ENCODE assay signal across 24 cellular contexts in the genomic region with DNA sequence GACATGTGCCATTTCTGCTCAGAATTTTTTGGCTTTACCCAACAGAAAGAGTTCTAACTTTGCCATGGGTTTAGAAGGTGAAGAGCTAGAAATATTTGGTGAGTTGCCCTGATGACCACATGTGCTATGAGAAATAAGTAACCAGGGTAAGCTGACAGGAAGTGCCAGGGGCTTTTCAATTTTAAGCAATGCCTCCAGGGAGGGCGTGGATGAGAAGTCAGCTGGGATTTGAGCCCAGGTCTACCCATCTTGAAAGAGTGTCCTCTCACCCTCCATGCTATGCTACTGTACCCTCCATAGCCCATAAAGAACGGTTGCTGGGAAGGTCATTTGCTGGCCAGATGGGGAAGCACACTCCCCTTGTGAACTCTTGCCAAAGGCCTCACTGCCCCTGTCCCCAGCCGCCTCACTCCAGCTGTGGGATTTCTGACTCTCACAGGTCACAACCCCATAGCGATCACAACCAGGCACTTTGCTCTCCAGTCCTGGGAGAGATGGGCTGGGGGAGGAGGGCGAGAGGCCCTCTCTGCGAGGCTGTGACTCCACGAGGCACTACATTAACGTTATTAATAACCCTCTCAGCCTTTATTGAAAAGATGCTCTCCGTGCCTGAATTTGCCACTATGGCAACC.
DNase-seq lines count a peak whose midpoint lies in the region; FAIRE-seq and TF ChIP-seq lines count a peak whose summit lies in the region.
"Had no signal": no experiment of that assay in that cellular context is flagged by ENCODE, and none has a peak within 500 bp of the region (broad histone marks: within the 10 kb centered on the region; RNA-seq: fewer than 3 reads in every experiment).

No MANE protein-coding gene starts in this region.

- peaks cover 90% of the 10 kb centered on the region for H3K27me3 Mint-ChIP-seq in Calu3 (ENCODE audit: unreplicated experiment)
- H3K27me3 Mint-ChIP-seq: T-cell had no signal

- no peaks in the 10 kb centered on the region for H3K36me3 Mint-ChIP-seq in Calu3 (ENCODE audit: insufficient read depth, unreplicated experiment)
- H3K36me3 Mint-ChIP-seq: CD8-positive, alpha-beta T cell; T-cell had no signal

- H3K4me3 Mint-ChIP-seq in Calu3 (ENCODE audit: low read depth, unreplicated experiment) = no peak overlapping the region
- H3K4me3 Mint-ChIP-seq: CD8-positive, alpha-beta T cell; T-cell had no signal

- no peak overlapping the region for H3K27ac ChIP-seq in kidney (ENCODE audit: low read depth in 2 of 2, low read length in 2 of 2)
- H3K27ac ChIP-seq: A549, C4-2B, HL-60, PC-9, SJSA1 had no signal

- H3K4me1 Mint-ChIP-seq in Calu3 (ENCODE audit: low read depth, unreplicated experiment) = no peaks in the 10 kb centered on the region
- H3K4me1 Mint-ChIP-seq: T-cell had no signal

- no peak overlapping the region for H3K4me3 ChIP-seq in kidney (ENCODE audit: low read length in 2 of 2)
- H3K4me3 ChIP-seq: A549, PC-9, SJSA1 had no signal

- no TSS peak for BruUV-seq in Calu3 (replicated peaks; lab: Mats Ljungman, UMichigan)

- intact Hi-C loops in kidney (cut with DNase I) = no loop called here
- intact Hi-C loops in Calu3 (cut with micrococcal nuclease; ENCODE audit: unreplicated experiment) = no loop called here

- no peak overlapping the region for H3K27ac Mint-ChIP-seq in Calu3 (ENCODE audit: unreplicated experiment)
- H3K27ac Mint-ChIP-seq: CD8-positive, alpha-beta T cell; T-cell had no signal

- FAIRE-seq in HTR-8/SVneo (lab: Jason Lieb, UNC) (peak; percentile 51), kidney (lab: Jason Lieb, UNC) (no peak)
- FAIRE-seq: A549, GM19239, H54 had no signal

- H3K36me3 ChIP-seq in kidney (ENCODE audit: control insufficient read depth in 1 of 2, insufficient read depth in 2 of 2, low read length in 2 of 2) = no peaks in the 10 kb centered on the region
- H3K36me3 ChIP-seq: SJSA1 had no signal

- no peaks in the 10 kb centered on the region for H3K4me1 ChIP-seq in kidney (ENCODE audit: control insufficient read depth in 1 of 2, insufficient read depth in 1 of 2, low read depth in 1 of 2, low read length in 2 of 2)
- H3K4me1 ChIP-seq: A549, Caco-2, SJSA1 had no signal

- no peak overlapping the region for H3K9ac ChIP-seq in kidney (ENCODE audit: low read length in 2 of 2)

- H3K9me3 ChIP-seq in kidney (ENCODE audit: control insufficient read depth in 1 of 2, low read length in 2 of 2) = no peaks in the 10 kb centered on the region
- H3K9me3 ChIP-seq: A549, Caco-2, SJSA1 had no signal

- TF ChIP-seq CTCF in kidney (IDR thresholded peaks at IDR 0.05; ENCODE audit: borderline replicate concordance, extremely low read depth, insufficient read depth) (no peak), Calu3 (IDR thresholded peaks at IDR 0.05; ENCODE audit: unreplicated experiment) (no peak)

- DNase-seq in HTR-8/SVneo (ENCODE audit: insufficient read length, low spot score) = no peak
- DNase-seq in M059J (ENCODE audit: low read depth) = peak; percentile 4
- DNase-seq in kidney = peak; percentile 86
- peak; percentile 2 for DNase-seq in renal cortical epithelial cell (ENCODE audit: low read depth)
- DNase-seq in UCSD-AML1 (lab: John Stamatoyannopoulos, UW; ENCODE audit: unreplicated experiment) = no peak
- no peak for DNase-seq in NCI-H2107 treated with DMSO at 0.1 percent for 48 hours (lab: John Stamatoyannopoulos, UW; ENCODE audit: unreplicated experiment)
- no peak for DNase-seq in Calu3
- DNase-seq: CD8-positive, alpha-beta T cell; MM.1S; NCI-H1436 treated with DMSO at 0.1 percent for 48 hours; NCI-H1930; NCI-H2107; NCI-H526 treated with DMSO at 0.1 percent for 48 hours; PC-9; Right ventricle myocardium superior; RPMI8226; T-cell had no signal

- CTCF ChIA-PET in Calu3 (lab: Charles Lee) = no interaction called here

- H3K9me3 Mint-ChIP-seq in Calu3 (ENCODE audit: low read depth, unreplicated experiment) = no peaks in the 10 kb centered on the region
- H3K9me3 Mint-ChIP-seq: CD8-positive, alpha-beta T cell; T-cell had no signal

Comparison
In these comparisons a context has a peak if more than half of its experiments do, and no peak if none do; other contexts are left out.
1. DNase-seq: peak in M059J (single experiment), kidney (single experiment) and renal cortical epithelial cell (single experiment); none in HTR-8/SVneo (single experiment), UCSD-AML1 (single experiment), NCI-H2107 treated with DMSO at 0.1 percent for 48 hours (single experiment) and Calu3 (single experiment).